In the genomic region with DNA sequence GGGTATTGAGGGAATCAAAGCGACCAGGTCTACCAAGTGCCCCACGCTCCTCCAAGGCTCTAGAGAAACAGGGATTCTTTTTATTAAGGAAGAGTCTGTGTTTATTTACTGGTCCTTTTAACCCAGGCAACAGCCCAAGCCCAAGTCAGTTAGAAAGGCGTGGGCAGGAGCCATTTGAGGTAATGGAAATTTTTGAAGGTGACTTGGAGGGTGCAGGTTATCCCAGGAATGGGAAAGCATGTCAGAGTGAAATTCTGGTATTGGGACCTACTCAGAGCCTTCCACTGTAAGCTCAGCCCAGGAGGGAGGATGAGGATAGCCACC, we compare ENCODE assay signal across 1 cellular context.
TF ChIP-seq lines count a peak whose summit lies in the region.

No MANE protein-coding gene starts in this region.

TF ChIP-seq in HepG2, 621 proteins besides CTCF, POLR2A, EP300 and RAD21:
- TF ChIP-seq ZNF251 (CRISPR knock-in tag; IDR thresholded peaks at IDR 0.05), result no peak
- no peak for TF ChIP-seq MEIS2 (CRISPR knock-in tag; IDR thresholded peaks at IDR 0.05)
- no peak for TF ChIP-seq ZNF619 (CRISPR knock-in tag; IDR thresholded peaks at IDR 0.05)
- no peak for TF ChIP-seq HOXA5 (CRISPR knock-in tag; IDR thresholded peaks at IDR 0.05)
- no peak for TF ChIP-seq NR3C1 (CRISPR knock-in tag; IDR thresholded peaks at IDR 0.05)
- TF ChIP-seq ZNF569 (CRISPR knock-in tag; IDR thresholded peaks at IDR 0.05; ENCODE audit: borderline replicate concordance), result no peak
- 0 out of 2 replicates have a peak, but pooled peaks have one; percentile 23 for TF ChIP-seq ZBTB10 (CRISPR knock-in tag; IDR thresholded peaks at IDR 0.05; ENCODE audit: borderline replicate concordance)
- TF ChIP-seq RFXAP (CRISPR knock-in tag; IDR thresholded peaks at IDR 0.05; ENCODE audit: borderline replicate concordance), result 0 out of 2 replicates have a peak, but pooled peaks have one; percentile 31
- no peak for TF ChIP-seq ZMAT3 (CRISPR knock-in tag; conservative IDR thresholded peaks at IDR 0.05)
- no peak for TF ChIP-seq ZSCAN30 (CRISPR knock-in tag; IDR thresholded peaks at IDR 0.05)
- TF ChIP-seq POLR2AphosphoS5 (IDR thresholded peaks at IDR 0.05; ENCODE audit: low read depth, low read length), result no peak
- no peak for TF ChIP-seq ZNF646 (CRISPR knock-in tag; IDR thresholded peaks at IDR 0.05)
TF ChIP-seq in HepG2: peak in this region for 2.
